ENCODE assay signal across 8 cellular contexts in genomic region chr2:177296047-177296446, GRCh38. TPM values are rescaled to one million over a fixed set of nuclear protein-coding genes. Genes with fewer than 3 reads are reported as not detected.
DNase-seq lines count a peak whose midpoint lies in the region; ATAC-seq, FAIRE-seq and TF ChIP-seq lines count a peak whose summit lies in the region.

No MANE protein-coding gene starts in this region.

- FAIRE-seq in K562 (lab: Jason Lieb, UNC) (peak; percentile 57), HepG2 (lab: Jason Lieb, UNC) (no peak)

- H2AK9ac ChIP-seq in IMR-90 (replicated peaks; ENCODE audit: low read depth, low read length, poor library complexity) = no peak overlapping the region

- TF ChIP-seq RAD21 in IMR-90 (IDR thresholded peaks at IDR 0.05; ENCODE audit: low read length) (peak; percentile 29; the same call in 1 of the 2 replicates), K562 (CRISPR knock-in tag; conservative IDR thresholded peaks at IDR 0.05 in 1 of 2, IDR thresholded peaks at IDR 0.05 in 1 of 2) (peak; percentile 49 to 77; a peak in 3 of 4 replicates), HepG2 (CRISPR knock-in tag; IDR thresholded peaks at IDR 0.05) (no peak)

- TF ChIP-seq EP300 in K562 (IDR thresholded peaks at IDR 0.05; ENCODE audit: low read length) (no peak), HepG2 (IDR thresholded peaks at IDR 0.05; ENCODE audit: low read depth in 2 of 2, low read length in 2 of 2) (no peak), HepG2 (CRISPR knock-in tag; IDR thresholded peaks at IDR 0.05; ENCODE audit: borderline replicate concordance) (no peak)

- H3K27me3 ChIP-seq in IMR-90 (ENCODE audit: control insufficient read depth, insufficient read depth, low read length) (no peaks in the 10 kb centered on the region), K562 (ENCODE audit: control insufficient read depth in 2 of 2, insufficient read depth in 2 of 2, low read length in 2 of 2) (no peaks in the 10 kb centered on the region), HepG2 (ENCODE audit: control insufficient read depth in 1 of 2, insufficient read depth in 2 of 2, low read length in 2 of 2) (no peaks in the 10 kb centered on the region)

- in situ Hi-C loops in IMR-90 (cut with MboI; ENCODE audit: low sequenced_read_pairs) = no loop called here
- in situ Hi-C loops in K562 (cut with MboI) = no loop called here
- in situ Hi-C loops in HepG2 (cut with HindIII; ENCODE audit: extremely low pct_ligation_motif_present, low pct_unique_long_range_greater_than_20kb) = no loop called here

- peak overlapping the region; percentile 31 for H2BK120ac ChIP-seq in IMR-90 (ENCODE audit: low read depth, low read length)

- WGBS in IMR-90 (ENCODE audit: extremely low coverage in 2 of 2, insufficient read length in 1 of 2), 2 experiments = 100% methylated on average over 1 of the region's 3 CpGs; no CpG with 5 or more reads in 1 of the 2 experiments
- 38% methylated on average over 3 of the region's 3 CpGs for WGBS in K562 (ENCODE audit: insufficient coverage, low coverage, missing lambda C conversion rate)
- 88% methylated on average over 3 of the region's 3 CpGs for WGBS in HepG2 (ENCODE audit: low lambda C conversion rate)

- TF ChIP-seq CTCF in GM12872 (IDR thresholded peaks at IDR 0.05; ENCODE audit: insufficient read depth, low read depth, low read length) = peak; percentile 33; the same call in 1 of the 3 replicates
- peak; percentile 34 for TF ChIP-seq CTCF in IMR-90 (conservative IDR thresholded peaks at IDR 0.05; ENCODE audit: low read depth, low read length)
- TF ChIP-seq CTCF in K562 (IDR thresholded peaks at IDR 0.05 in 2 of 3, conservative IDR thresholded peaks at IDR 0.05 in 1 of 3; ENCODE audit: insufficient read depth in 2 of 3, low read depth in 1 of 3, low read length in 3 of 3) = peak; percentile 36 to 62 (median 53); a peak in 5 of 6 replicates
- peak; percentile 54 for TF ChIP-seq CTCF in HepG2 (CRISPR knock-in tag; IDR thresholded peaks at IDR 0.05)

- no peak overlapping the region for H3K56ac ChIP-seq in IMR-90 (ENCODE audit: extremely low read depth, insufficient read depth, low read length)

- peak; percentile 63 for ATAC-seq in IMR-90 (ENCODE audit: low read depth)
- ATAC-seq in K562 = peak; percentile 59
- ATAC-seq in HepG2 = peak; percentile 30; the same call in 2 of the 3 replicates
- ATAC-seq in GM21723 (IDR thresholded peaks at IDR 0.05; ENCODE audit: unreplicated experiment) = no peak

- H4K5ac ChIP-seq in IMR-90 (ENCODE audit: low read depth, low read length) = peak overlapping the region; percentile 67

- no peaks in the 10 kb centered on the region for H3K79me1 ChIP-seq in IMR-90 (ENCODE audit: low read depth in 1 of 2, low read length in 2 of 2)

- H3K14ac ChIP-seq in IMR-90 (replicated peaks; ENCODE audit: low read depth, low read length) = no peak overlapping the region

- peak overlapping the region; percentile 83 for H3K18ac ChIP-seq in IMR-90 (ENCODE audit: low read depth, low read length)

- H3K36me3 Mint-ChIP-seq in activated T-helper 2 cell treated with anti-CD3 and anti-CD28 coated beads, Interferon-gamma antibody, Interleukin-2, Interleukin-4, amounts not matched to agents 10 μg/mL and 5 μg/mL and 100 μg/mL, durations not matched to agents 14 hours and 24 hours and 36 hours (ENCODE audit: low read depth) = peaks cover 6% of the 10 kb centered on the region

- no peak overlapping the region; a peak in 1 of 4 replicates for H4K8ac ChIP-seq in IMR-90 (ENCODE audit: low read depth in 2 of 2, low read length in 2 of 2)

- no peaks in the 10 kb centered on the region for H3K9me3 Mint-ChIP-seq in activated T-helper 2 cell treated with anti-CD3 and anti-CD28 coated beads, Interferon-gamma antibody, Interleukin-2, Interleukin-4, amounts not matched to agents 10 μg/mL and 5 μg/mL and 100 μg/mL, durations not matched to agents 14 hours and 24 hours and 36 hours

- H3K9me3 ChIP-seq in IMR-90 (ENCODE audit: control insufficient read depth, insufficient read depth, low read length) (no peaks in the 10 kb centered on the region), K562 (replicated peaks; ENCODE audit: control insufficient read depth, insufficient read depth, low read depth, low read length) (no peaks in the 10 kb centered on the region), HepG2 (ENCODE audit: low read length) (no peaks in the 10 kb centered on the region)

- 0 out of 3 replicates have a peak overlapping the region, but pooled peaks have one; percentile 19 for H2BK15ac ChIP-seq in IMR-90 (ENCODE audit: low read depth, low read length)

- H3K36me3 ChIP-seq in IMR-90 (ENCODE audit: control insufficient read depth, insufficient read depth, low read length) (no peaks in the 10 kb centered on the region), K562 (ENCODE audit: control insufficient read depth, insufficient read depth, low read length) (no peaks in the 10 kb centered on the region), HepG2 (replicated peaks in 1 of 2; ENCODE audit: control insufficient read depth in 1 of 2, insufficient read depth in 2 of 2, low read length in 2 of 2) (no peaks in the 10 kb centered on the region)

- H2AFZ ChIP-seq in IMR-90 (replicated peaks; ENCODE audit: low read length, poor library complexity) = no peak overlapping the region
- H2AFZ ChIP-seq in K562 (ENCODE audit: low read depth, low read length) = no peak overlapping the region
- no peak overlapping the region for H2AFZ ChIP-seq in HepG2 (ENCODE audit: low read length)

- H3K9ac ChIP-seq in IMR-90 (ENCODE audit: low read depth, low read length) (no peak overlapping the region), K562 (ENCODE audit: insufficient read depth in 1 of 2, low read depth in 2 of 2, low read length in 2 of 2) (no peak overlapping the region), HepG2 (ENCODE audit: insufficient read depth, low read depth, low read length) (no peak overlapping the region)

- H4K91ac ChIP-seq in IMR-90 (ENCODE audit: insufficient read depth, low read depth, low read length) = no peak overlapping the region

- POLR2A ChIA-PET in IMR-90 (lab: Charles Lee; ENCODE audit: unreplicated experiment) (no interaction called here), K562 (lab: Yijun Ruan, JAX) (interaction anchor here (0.5 kb wide), 1 partner anchor 94 kb away, joined by 3 read pairs; no protein-coding TSS in a partner anchor), HepG2 (lab: Yijun Ruan, JAX) (interaction anchor here (1.5 kb wide), 1 partner anchor 31 kb away, joined by 9 read pairs; the partner anchor contains the start of gene NFE2L2)

- peak overlapping the region; percentile 22; the same call in 1 of the 2 replicates for H2AK5ac ChIP-seq in IMR-90 (ENCODE audit: low read depth, low read length)

- H3K27ac Mint-ChIP-seq in activated T-helper 2 cell treated with anti-CD3 and anti-CD28 coated beads, Interferon-gamma antibody, Interleukin-2, Interleukin-4, amounts not matched to agents 10 μg/mL and 5 μg/mL and 100 μg/mL, durations not matched to agents 14 hours and 24 hours and 36 hours = no peak overlapping the region

- no peak overlapping the region for H2BK20ac ChIP-seq in IMR-90 (ENCODE audit: low read depth, low read length)

- H3K27ac ChIP-seq in IMR-90 (ENCODE audit: insufficient read depth, low read length) (peak overlapping the region; percentile 81; the same call in 1 of the 2 replicates), K562 (ENCODE audit: extremely low read depth, low read depth, low read length) (no peak overlapping the region), HepG2 (ENCODE audit: extremely low read length, insufficient read depth, low read length) (no peak overlapping the region)

- CTCF ChIA-PET in IMR-90 (lab: Yijun Ruan, JAX) = interaction anchor here (0.7 to 1.9 kb wide), 8 partner anchors 9 to 132 kb away, joined by 3 to 5 read pairs (median 3); partner anchors contain the start of gene NFE2L2
- CTCF ChIA-PET in K562 (lab: Yijun Ruan, JAX; ENCODE audit: low intra/inter-chr PET ratio) = interaction anchor here (2.1 to 3.0 kb wide), 2 partner anchors 33 to 132 kb away, joined by 11 to 14 read pairs; no protein-coding TSS in a partner anchor
- CTCF ChIA-PET in HepG2 (lab: Yijun Ruan, JAX; ENCODE audit: low intra/inter-chr PET ratio, low total read pairs) = interaction anchor here (0.8 to 1.9 kb wide), 4 partner anchors 30 to 132 kb away, joined by 3 to 11 read pairs (median 6); partner anchors contain the start of gene NFE2L2

- H3K27me3 Mint-ChIP-seq in activated T-helper 2 cell treated with anti-CD3 and anti-CD28 coated beads, Interferon-gamma antibody, Interleukin-2, Interleukin-4, amounts not matched to agents 10 μg/mL and 5 μg/mL and 100 μg/mL, durations not matched to agents 14 hours and 24 hours and 36 hours (ENCODE audit: low read depth) = no peaks in the 10 kb centered on the region

- H3K4me3 Mint-ChIP-seq in activated T-helper 2 cell treated with anti-CD3 and anti-CD28 coated beads, Interferon-gamma antibody, Interleukin-2, Interleukin-4, amounts not matched to agents 10 μg/mL and 5 μg/mL and 100 μg/mL, durations not matched to agents 14 hours and 24 hours and 36 hours (ENCODE audit: low read depth) = no peak overlapping the region

- H3K4me1 ChIP-seq in IMR-90 (ENCODE audit: control insufficient read depth, insufficient read depth, low read length) (peaks cover 5% of the 10 kb centered on the region; the same call in 1 of the 2 replicates), K562 (replicated peaks in 1 of 2; ENCODE audit: control insufficient read depth in 2 of 2, insufficient read depth in 2 of 2, low read length in 2 of 2) (no peaks in the 10 kb centered on the region), HepG2 (ENCODE audit: insufficient read depth, low read length) (peaks cover 42% of the 10 kb centered on the region)

- TF ChIP-seq POLR2A in IMR-90 (IDR thresholded peaks at IDR 0.05; ENCODE audit: low read depth, low read length) (no peak), K562 (conservative IDR thresholded peaks at IDR 0.05) (no peak), HepG2 (IDR thresholded peaks at IDR 0.05; ENCODE audit: insufficient read depth in 1 of 2, low read depth in 2 of 2, low read length in 2 of 2) (no peak)

- BruUV-seq in IMR-90 (replicated peaks; lab: Mats Ljungman, UMichigan) (no TSS peak), K562 (replicated peaks; lab: Mats Ljungman, UMichigan) (no TSS peak), HepG2 (replicated peaks; lab: Mats Ljungman, UMichigan) (no TSS peak)

- H4K20me1 ChIP-seq in IMR-90 (ENCODE audit: insufficient read depth, low read length) = no peaks in the 10 kb centered on the region
- no peaks in the 10 kb centered on the region for H4K20me1 ChIP-seq in K562 (replicated peaks; ENCODE audit: control insufficient read depth, insufficient read depth, low read length)
- no peaks in the 10 kb centered on the region for H4K20me1 ChIP-seq in HepG2 (ENCODE audit: insufficient read depth, low read length)

- H3K79me2 ChIP-seq in K562 (ENCODE audit: control insufficient read depth, insufficient read depth, low read length) (no peaks in the 10 kb centered on the region), HepG2 (ENCODE audit: insufficient read depth, low read length) (peaks cover 4% of the 10 kb centered on the region)

- H3K4me3 ChIP-seq in IMR-90 (ENCODE audit: insufficient read depth, low read depth, low read length) (no peak overlapping the region), K562 (no peak overlapping the region), HepG2 (replicated peaks in 1 of 3; ENCODE audit: insufficient read depth in 1 of 3, low read depth in 2 of 3, low read length in 3 of 3) (no peak overlapping the region)

- H3K4me2 ChIP-seq in IMR-90 (ENCODE audit: low read depth, low read length) (no peak overlapping the region), K562 (ENCODE audit: insufficient read depth, low read length) (no peak overlapping the region), HepG2 (ENCODE audit: low read depth, low read length) (no peak overlapping the region)

- H3K4me1 Mint-ChIP-seq in activated T-helper 2 cell treated with anti-CD3 and anti-CD28 coated beads, Interferon-gamma antibody, Interleukin-2, Interleukin-4, amounts not matched to agents 10 μg/mL and 5 μg/mL and 100 μg/mL, durations not matched to agents 14 hours and 24 hours and 36 hours (ENCODE audit: low read depth) = peaks cover 34% of the 10 kb centered on the region

- H2BK5ac ChIP-seq in IMR-90 (ENCODE audit: low read depth, low read length, poor library complexity, severe bottlenecking) = peak overlapping the region; percentile 84

- H3K9me1 ChIP-seq in IMR-90 (ENCODE audit: insufficient read depth, low read length) (no peaks in the 10 kb centered on the region), K562 (ENCODE audit: control insufficient read depth, insufficient read depth, low read length) (no peaks in the 10 kb centered on the region)

- peak overlapping the region; percentile 10; the same call in 1 of the 2 replicates for H3K4ac ChIP-seq in IMR-90 (ENCODE audit: low read depth, low read length)

- DNase-seq in IMR-90 (peak; percentile 31), K562 (ENCODE audit: extremely low read depth in 1 of 4, low spot score in 3 of 4) (peak in 1 of 4 experiments; percentile 43), HepG2 (ENCODE audit: low spot score) (peak; percentile 36)
- DNase-seq in NK-92 treated with Interleukin-12 subunit alpha and Interleukin-12 subunit beta, amount 100 ng/mL, for 24 hours (lab: John Stamatoyannopoulos, UW) = no peak
- no peak for DNase-seq in activated T-helper 2 cell treated with anti-CD3 and anti-CD28 coated beads, Interferon-gamma antibody, Interleukin-2, Interleukin-4, amounts not matched to agents 10 μg/mL and 5 μg/mL and 100 μg/mL, durations not matched to agents 14 hours and 24 hours and 36 hours (ENCODE audit: low spot score)
- DNase-seq in activated CD4-positive, alpha-beta T cell treated with anti-CD3 and anti-CD28 coated beads for 48 hours = no peak

- H3K23ac ChIP-seq in IMR-90 (ENCODE audit: low read depth, low read length) = no peak overlapping the region

- intact Hi-C loops in IMR-90 (cut with micrococcal nuclease) (no loop called here), K562 (cut with micrococcal nuclease) (loop anchor here (1.0 to 2.0 kb wide), 2 partner anchors 33 to 132 kb away; no protein-coding TSS in a partner anchor), HepG2 (cut with micrococcal nuclease; ENCODE audit: unreplicated experiment) (loop anchor here (1.0 to 5.0 kb wide), 2 partner anchors 34 to 132 kb away; partner anchors contain the start of gene NFE2L2)
- intact Hi-C loops in activated T-helper 2 cell treated with anti-CD3 and anti-CD28 coated beads, Interferon-gamma antibody, Interleukin-2, Interleukin-4, amounts not matched to agents 10 μg/mL and 5 μg/mL and 100 μg/mL, durations not matched to agents 14 hours and 24 hours and 36 hours (cut with micrococcal nuclease) = loop anchor here (10.0 kb wide), 1 partner anchor 51 kb away; no protein-coding TSS in a partner anchor

- dilution Hi-C loops in IMR-90 (cut with HindIII; ENCODE audit: low sequenced_read_pairs, unreplicated experiment) = no loop called here

RNA-seq across cellular contexts. Expression of gene NFE2L2, which starts 31.5 kb away (rescaled TPM):
- total RNA-seq in IMR-90 (2012; rRNA removed) (72.8 and 83.5 TPM in 2 replicates), K562 (2014; rRNA removed) (33.2 and 46.0 TPM in 2 replicates), K562 (2014; rRNA removed; fragmentation: Illumina TruSeq; extraction: Trizol) (59.3 and 72.0 TPM in 2 replicates), K562 (2015; rRNA removed; fragmentation: Illumina TruSeq; extraction: Trizol) (62.5 and 67.8 TPM in 2 replicates), K562 (2021) (60.8 and 64.8 TPM in 2 replicates), HepG2 (2016; rRNA removed; fragmentation: Illumina TruSeq; extraction: Trizol) (84.6 and 136 TPM in 2 replicates)
- polyA plus RNA-seq in IMR-90 (2012; rRNA removed) (64.7 and 72.7 TPM in 2 replicates), K562 (2011; rRNA removed) (93.2 and 120 TPM in 2 replicates), K562 (2014; fragmentation: Illumina TruSeq; extraction: Trizol) (91.0 and 100 TPM in 2 replicates), K562 (2014; fragmentation: Nextera tagmentation; extraction: Ambion mirVana) (10 to 100 TPM; 29.3 to 34.8 TPM), K562 (2014; rRNA removed) (54.9 and 56.3 TPM in 2 replicates), HepG2 (2011; rRNA removed) (138 and 215 TPM in 2 replicates)
- 24.4 and 31.1 TPM in 2 replicates for polyA plus RNA-seq in IMR-90 (2012; cell fraction: cytosol; rRNA removed)
- 12.9 and 91.4 TPM in 2 replicates for polyA plus RNA-seq in IMR-90 (2012; cell fraction: nucleus; rRNA removed; ENCODE audit: low replicate concordance)
- total RNA-seq in K562 (2011; cell fraction: chromatin; rRNA removed; ENCODE audit: low replicate concordance) = 61.8 and 169 TPM in 2 replicates
- 36.7 and 42.6 TPM in 2 replicates for total RNA-seq in K562 (2011; cell fraction: nucleolus; rRNA removed)
- total RNA-seq in K562 (2011; cell fraction: nucleoplasm; rRNA removed) = 59.8 and 96.6 TPM in 2 replicates
- polyA plus RNA-seq in K562 (2011; cell fraction: cytosol; rRNA removed) = 58.4 and 68.0 TPM in 2 replicates
- 62.5 and 70.2 TPM in 2 replicates for polyA plus RNA-seq in K562 (2011; cell fraction: nucleus; rRNA removed)
- 42.7 and 78.6 TPM in 2 replicates for polyA plus RNA-seq in K562 (2012)
- 108 and 150 TPM in 2 replicates for polyA minus RNA-seq in K562 (2011; rRNA and poly(A)+ RNA removed)
- 40.0 and 70.1 TPM in 2 replicates for polyA minus RNA-seq in K562 (2011; cell fraction: cytosol; rRNA and poly(A)+ RNA removed)
- 52.2 and 71.1 TPM in 2 replicates for polyA minus RNA-seq in K562 (2011; cell fraction: nucleus; rRNA and poly(A)+ RNA removed)
- total RNA-seq in HepG2 (2016; cell fraction: cytosol; rRNA removed; fragmentation: Illumina TruSeq; extraction: Trizol; ENCODE audit: low read depth) = 93.0 and 99.3 TPM in 2 replicates
- 80.6 and 139 TPM in 2 replicates for total RNA-seq in HepG2 (2016; cell fraction: insoluble cytoplasmic fraction; rRNA removed; fragmentation: Illumina TruSeq; extraction: Trizol)
- 85.8 and 94.3 TPM in 2 replicates for total RNA-seq in HepG2 (2016; cell fraction: membrane; rRNA removed; fragmentation: Illumina TruSeq; extraction: Trizol)
- 92.5 and 95.6 TPM in 2 replicates for total RNA-seq in HepG2 (2016; cell fraction: nucleus; rRNA removed; fragmentation: Illumina TruSeq; extraction: Trizol)
- polyA plus RNA-seq in HepG2 (2011; cell fraction: cytosol; rRNA removed) = 94.2 and 119 TPM in 2 replicates
- 66.9 and 70.1 TPM in 2 replicates for polyA plus RNA-seq in HepG2 (2011; cell fraction: nucleus; rRNA removed)
- 104 and 115 TPM in 2 replicates for polyA plus RNA-seq in HepG2 (2012)
- 17.6 and 20.3 TPM in 2 replicates for polyA plus RNA-seq in HepG2 (2016; cell fraction: cytosol; fragmentation: Illumina TruSeq; extraction: Trizol; ENCODE audit: low read depth)
- 211 and 217 TPM in 2 replicates for polyA plus RNA-seq in HepG2 (2016; cell fraction: insoluble cytoplasmic fraction; fragmentation: Illumina TruSeq; extraction: Trizol; ENCODE audit: low read depth)
- polyA plus RNA-seq in HepG2 (2016; cell fraction: membrane; fragmentation: Illumina TruSeq; extraction: Trizol; ENCODE audit: low read depth) = 41.9 and 49.1 TPM in 2 replicates
- polyA plus RNA-seq in HepG2 (2016; cell fraction: nucleus; fragmentation: Illumina TruSeq; extraction: Trizol; ENCODE audit: insufficient read depth, low read depth) = 168 and 175 TPM in 2 replicates
- polyA minus RNA-seq in HepG2 (2011; rRNA and poly(A)+ RNA removed; ENCODE audit: low replicate concordance) = 157 and 264 TPM in 2 replicates
- polyA minus RNA-seq in HepG2 (2011; cell fraction: cytosol; rRNA and poly(A)+ RNA removed) = 128 and 137 TPM in 2 replicates
- polyA minus RNA-seq in HepG2 (2011; cell fraction: nucleus; rRNA and poly(A)+ RNA removed) = 140 and 141 TPM in 2 replicates
- 55.8 and 56.2 TPM in 2 replicates for total RNA-seq in activated T-helper 2 cell treated with anti-CD3 and anti-CD28 coated beads, Interferon-gamma antibody, Interleukin-2, Interleukin-4, amounts not matched to agents 10 μg/mL and 5 μg/mL and 100 μg/mL, durations not matched to agents 14 hours and 24 hours and 36 hours

Comparison
In these comparisons a context has a peak if more than half of its experiments do, and no peak if none do; other contexts are left out.
1. DNase-seq: peak in IMR-90 (single experiment) and HepG2 (single experiment); none in NK-92 treated with Interleukin-12 subunit alpha and Interleukin-12 subunit beta, amount 100 ng/mL, for 24 hours (single experiment), activated T-helper 2 cell treated with anti-CD3 and anti-CD28 coated beads, Interferon-gamma antibody, Interleukin-2, Interleukin-4, amounts not matched to agents 10 μg/mL and 5 μg/mL and 100 μg/mL, durations not matched to agents 14 hours and 24 hours and 36 hours (single experiment) and activated CD4-positive, alpha-beta T cell treated with anti-CD3 and anti-CD28 coated beads for 48 hours (single experiment).
2. Peak in every context shown above with its lines, with median percentiles within 50 percentile points of each other: CTCF ChIP-seq.